In the genomic region with DNA sequence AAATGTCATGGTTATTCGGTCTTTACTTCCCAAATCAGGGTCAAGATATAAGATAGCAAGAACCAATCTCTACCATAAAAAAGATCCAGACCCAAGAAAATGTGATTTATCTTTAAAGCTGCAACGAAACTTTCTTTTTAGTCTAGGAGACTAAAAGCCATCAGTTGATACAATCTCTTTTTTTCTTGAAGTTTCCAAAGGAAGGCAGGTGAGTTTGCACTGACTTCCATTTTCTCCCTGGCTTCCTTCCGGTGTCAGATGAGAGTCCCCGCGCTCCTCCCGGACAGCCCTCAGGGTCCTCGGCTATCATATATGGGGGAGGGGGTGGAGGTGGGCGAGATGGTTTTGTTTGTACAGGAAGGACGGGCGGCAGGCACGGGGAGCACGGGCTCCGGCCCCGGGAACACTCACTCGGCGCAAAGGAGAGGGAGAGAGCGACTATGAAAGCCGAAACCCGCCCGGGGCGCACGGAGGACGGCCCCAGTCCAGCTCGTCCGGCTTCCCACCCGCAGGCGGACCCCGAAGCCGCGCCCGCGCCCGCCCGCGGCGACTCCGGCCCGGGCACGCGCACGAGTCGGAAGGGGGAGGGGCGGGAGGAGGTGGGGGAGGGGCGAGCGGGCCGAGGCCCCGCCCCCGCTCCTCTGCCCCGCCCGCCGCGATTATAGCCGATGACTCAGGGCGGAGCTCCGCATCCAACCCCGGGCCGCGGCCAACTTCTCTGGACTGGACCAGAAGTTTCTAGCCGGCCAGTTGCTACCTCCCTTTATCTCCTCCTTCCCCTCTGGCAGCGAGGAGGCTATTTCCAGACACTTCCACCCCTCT, we compare ENCODE assay signal across 8 cellular contexts. TPM values are rescaled to one million over a fixed set of nuclear protein-coding genes. Genes with fewer than 3 reads are reported as not detected.
DNase-seq lines count a peak whose midpoint lies in the region; ATAC-seq and TF ChIP-seq lines count a peak whose summit lies in the region.

Gene BAG3, plus strand, starts transcription at position 689 of the 822 bp plus-strand sequence. CDS start 296 bp downstream, outside the sequence.

- peaks cover 24% of the 10 kb centered on the region for H3K36me3 ChIP-seq in RWPE2 (ENCODE audit: low read depth)

- no peaks in the 10 kb centered on the region for H3K27me3 ChIP-seq in RWPE2 (ENCODE audit: insufficient read depth, poor library complexity, severe bottlenecking)

- no peaks in the 10 kb centered on the region for H3K9me3 Mint-ChIP-seq in natural killer cell

- peak within 1 kb of the TSS; percentile 93 for H3K27ac ChIP-seq in RWPE2 (ENCODE audit: poor library complexity, severe bottlenecking)

- no peak for TF ChIP-seq CTCF in RWPE2 (IDR thresholded peaks at IDR 0.05; ENCODE audit: poor library complexity, severe bottlenecking)
- TF ChIP-seq CTCF in natural killer cell (IDR thresholded peaks at IDR 0.05) = no peak

- intact Hi-C loops in natural killer cell (cut with micrococcal nuclease) = loop anchor here (1.0 to 5.0 kb wide), 2 partner anchors 56 to 76 kb away; partner anchors contain the start of gene INPP5F

- peak within 1 kb of the TSS; percentile 93 for H3K4me3 ChIP-seq in RWPE2 (ENCODE audit: severe bottlenecking)

- H3K4me1 ChIP-seq in RWPE2 (ENCODE audit: insufficient read depth, poor library complexity, severe bottlenecking) = peaks cover 21% of the 10 kb centered on the region

- peak; percentile 75 for ATAC-seq in GM19463 (IDR thresholded peaks at IDR 0.05; ENCODE audit: unreplicated experiment)
- ATAC-seq in RWPE2 (ENCODE audit: low read depth) = peak; percentile 55
- ATAC-seq in natural killer cell = peak; percentile 93 to 96 (median 94)

- H3K9me3 ChIP-seq in RWPE2 (ENCODE audit: severe bottlenecking) = no peaks in the 10 kb centered on the region

- no peaks in the 10 kb centered on the region for H3K27me3 Mint-ChIP-seq in natural killer cell (ENCODE audit: low read depth in 2 of 2)

- peak within 1 kb of the TSS; percentile 92 for H3K4me3 Mint-ChIP-seq in natural killer cell

- peak; percentile 82 for DNase-seq in COLO829 (ENCODE audit: low spot score)
- peak; percentile 87 for DNase-seq in HT-29 (ENCODE audit: low spot score)
- DNase-seq in RWPE2 (ENCODE audit: low spot score) = peak; percentile 94
- peak; percentile 78 for DNase-seq in activated T-helper 9 cell treated with anti-CD3 and anti-CD28 coated beads, Interleukin-2, amount 50 U/mL, for 16 hours (ENCODE audit: low read depth)
- peak; percentile 89 for DNase-seq in fibroblast of peridontal ligament (ENCODE audit: extremely low read depth)
- peak; percentile 70 for DNase-seq in natural killer cell
- DNase-seq in stimulated activated naive CD4-positive, alpha-beta T cell (lab: John Stamatoyannopoulos, UW) = peak; percentile 60 to 77 (median 72)

- peak within 1 kb of the TSS; percentile 78 to 88 for H3K27ac Mint-ChIP-seq in natural killer cell

- no peaks in the 10 kb centered on the region for H3K36me3 Mint-ChIP-seq in natural killer cell

- peaks cover 23 to 27% of the 10 kb centered on the region in 2 donors for H3K4me1 Mint-ChIP-seq in natural killer cell

RNA-seq across cellular contexts. Expression of gene BAG3, which starts in this region (rescaled TPM):
- total RNA-seq in HT-29 (2014; rRNA removed; shearing (Covaris generic)) = 15.3 and 18.5 TPM in 2 replicates
- 1 to 10 TPM; 7.6 to 9.7 (median 8.3) TPM for total RNA-seq in natural killer cell

Comparison
In these comparisons a context has a peak if more than half of its experiments do, and no peak if none do; other contexts are left out.
1. Peak in every context shown above with its lines: DNase-seq, ATAC-seq, H3K4me3 ChIP-seq and H3K27ac ChIP-seq.